Comparison of ENCODE assay signal across 2 cellular contexts in the genomic region with DNA sequence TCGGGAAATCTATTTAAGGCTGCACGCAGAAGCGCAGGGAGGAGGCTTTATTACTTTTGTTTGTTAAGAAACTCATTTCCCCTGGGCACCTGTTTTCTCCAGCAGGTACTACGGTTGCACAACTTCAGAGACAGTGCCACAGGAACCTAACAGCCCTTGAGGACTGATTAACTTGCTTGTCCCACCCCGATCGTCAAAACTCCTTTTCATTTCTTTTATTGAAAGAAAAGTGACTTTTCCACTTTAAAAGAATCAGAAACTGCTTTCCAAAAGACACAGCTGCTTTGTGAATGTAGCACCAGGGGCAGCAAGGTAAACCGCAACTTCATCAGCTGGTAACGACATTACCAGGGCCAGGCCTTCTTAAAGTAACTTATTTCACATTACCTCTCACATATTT.
TF ChIP-seq lines count a peak whose summit lies in the region.

No MANE protein-coding gene starts in this region.

TF ChIP-seq in SK-N-SH, 30 proteins besides CTCF, POLR2A, EP300 and RAD21 (continued from another document):
- TF ChIP-seq FOXM1 (IDR thresholded peaks at IDR 0.05; ENCODE audit: low read depth) (no peak), NRF1 (IDR thresholded peaks at IDR 0.05; ENCODE audit: low read depth, low read length) (no peak), FOXJ3 (CRISPR knock-in tag; IDR thresholded peaks at IDR 0.05) (no peak), YY1 (IDR thresholded peaks at IDR 0.05; ENCODE audit: low read depth) (no peak), EZH2phosphoT487 (IDR thresholded peaks at IDR 0.05; ENCODE audit: borderline replicate concordance, low read depth) (no peak)
- TF ChIP-seq, protein P1, sequence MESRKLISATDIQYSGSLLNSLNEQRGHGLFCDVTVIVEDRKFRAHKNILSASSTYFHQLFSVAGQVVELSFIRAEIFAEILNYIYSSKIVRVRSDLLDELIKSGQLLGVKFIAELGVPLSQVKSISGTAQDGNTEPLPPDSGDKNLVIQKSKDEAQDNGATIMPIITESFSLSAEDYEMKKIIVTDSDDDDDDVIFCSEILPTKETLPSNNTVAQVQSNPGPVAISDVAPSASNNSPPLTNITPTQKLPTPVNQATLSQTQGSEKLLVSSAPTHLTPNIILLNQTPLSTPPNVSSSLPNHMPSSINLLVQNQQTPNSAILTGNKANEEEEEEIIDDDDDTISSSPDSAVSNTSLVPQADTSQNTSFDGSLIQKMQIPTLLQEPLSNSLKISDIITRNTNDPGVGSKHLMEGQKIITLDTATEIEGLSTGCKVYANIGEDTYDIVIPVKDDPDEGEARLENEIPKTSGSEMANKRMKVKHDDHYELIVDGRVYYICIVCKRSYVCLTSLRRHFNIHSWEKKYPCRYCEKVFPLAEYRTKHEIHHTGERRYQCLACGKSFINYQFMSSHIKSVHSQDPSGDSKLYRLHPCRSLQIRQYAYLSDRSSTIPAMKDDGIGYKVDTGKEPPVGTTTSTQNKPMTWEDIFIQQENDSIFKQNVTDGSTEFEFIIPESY (IDR thresholded peaks at IDR 0.05; ENCODE audit: borderline replicate concordance, low read depth) = no peak

TF ChIP-seq in SK-N-SH treated with all-trans-retinoic acid at 6 μM for 48 hours, 23 proteins besides CTCF, POLR2A, EP300 and RAD21 (continued from another document):
- TF ChIP-seq, protein P2, sequence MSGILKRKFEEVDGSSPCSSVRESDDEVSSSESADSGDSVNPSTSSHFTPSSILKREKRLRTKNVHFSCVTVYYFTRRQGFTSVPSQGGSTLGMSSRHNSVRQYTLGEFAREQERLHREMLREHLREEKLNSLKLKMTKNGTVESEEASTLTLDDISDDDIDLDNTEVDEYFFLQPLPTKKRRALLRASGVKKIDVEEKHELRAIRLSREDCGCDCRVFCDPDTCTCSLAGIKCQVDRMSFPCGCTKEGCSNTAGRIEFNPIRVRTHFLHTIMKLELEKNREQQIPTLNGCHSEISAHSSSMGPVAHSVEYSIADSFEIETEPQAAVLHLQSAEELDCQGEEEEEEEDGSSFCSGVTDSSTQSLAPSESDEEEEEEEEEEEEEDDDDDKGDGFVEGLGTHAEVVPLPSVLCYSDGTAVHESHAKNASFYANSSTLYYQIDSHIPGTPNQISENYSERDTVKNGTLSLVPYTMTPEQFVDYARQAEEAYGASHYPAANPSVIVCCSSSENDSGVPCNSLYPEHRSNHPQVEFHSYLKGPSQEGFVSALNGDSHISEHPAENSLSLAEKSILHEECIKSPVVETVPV (CRISPR knock-in tag; IDR thresholded peaks at IDR 0.05) = no peak
- TF ChIP-seq ARNTL (CRISPR knock-in tag; IDR thresholded peaks at IDR 0.05; ENCODE audit: borderline replicate concordance, low read depth) (no peak), ZNF8 (CRISPR knock-in tag; IDR thresholded peaks at IDR 0.05) (no peak), PPARA (CRISPR knock-in tag; IDR thresholded peaks at IDR 0.05; ENCODE audit: borderline replicate concordance) (no peak), CSDC2 (CRISPR knock-in tag; IDR thresholded peaks at IDR 0.05) (no peak), ZNF70 (CRISPR knock-in tag; IDR thresholded peaks at IDR 0.05) (no peak), ZC3H10 (CRISPR knock-in tag; IDR thresholded peaks at IDR 0.05) (no peak), ZFP30 (CRISPR knock-in tag; IDR thresholded peaks at IDR 0.05) (no peak), SNAI2 (CRISPR knock-in tag; IDR thresholded peaks at IDR 0.05) (no peak), ISL1 (CRISPR knock-in tag; IDR thresholded peaks at IDR 0.05) (no peak), ZNF565 (CRISPR knock-in tag; conservative IDR thresholded peaks at IDR 0.05; ENCODE audit: low read depth) (no peak), GLIS3 (CRISPR knock-in tag; IDR thresholded peaks at IDR 0.05) (no peak), ZFP3 (CRISPR knock-in tag; IDR thresholded peaks at IDR 0.05) (no peak)
- TF ChIP-seq, protein P3, sequence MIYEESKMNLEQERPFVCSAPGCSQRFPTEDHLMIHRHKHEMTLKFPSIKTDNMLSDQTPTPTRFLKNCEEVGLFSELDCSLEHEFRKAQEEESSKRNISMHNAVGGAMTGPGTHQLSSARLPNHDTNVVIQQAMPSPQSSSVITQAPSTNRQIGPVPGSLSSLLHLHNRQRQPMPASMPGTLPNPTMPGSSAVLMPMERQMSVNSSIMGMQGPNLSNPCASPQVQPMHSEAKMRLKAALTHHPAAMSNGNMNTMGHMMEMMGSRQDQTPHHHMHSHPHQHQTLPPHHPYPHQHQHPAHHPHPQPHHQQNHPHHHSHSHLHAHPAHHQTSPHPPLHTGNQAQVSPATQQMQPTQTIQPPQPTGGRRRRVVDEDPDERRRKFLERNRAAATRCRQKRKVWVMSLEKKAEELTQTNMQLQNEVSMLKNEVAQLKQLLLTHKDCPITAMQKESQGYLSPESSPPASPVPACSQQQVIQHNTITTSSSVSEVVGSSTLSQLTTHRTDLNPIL (CRISPR knock-in tag; IDR thresholded peaks at IDR 0.05; ENCODE audit: low read depth) = no peak
- TF ChIP-seq, protein P4, sequence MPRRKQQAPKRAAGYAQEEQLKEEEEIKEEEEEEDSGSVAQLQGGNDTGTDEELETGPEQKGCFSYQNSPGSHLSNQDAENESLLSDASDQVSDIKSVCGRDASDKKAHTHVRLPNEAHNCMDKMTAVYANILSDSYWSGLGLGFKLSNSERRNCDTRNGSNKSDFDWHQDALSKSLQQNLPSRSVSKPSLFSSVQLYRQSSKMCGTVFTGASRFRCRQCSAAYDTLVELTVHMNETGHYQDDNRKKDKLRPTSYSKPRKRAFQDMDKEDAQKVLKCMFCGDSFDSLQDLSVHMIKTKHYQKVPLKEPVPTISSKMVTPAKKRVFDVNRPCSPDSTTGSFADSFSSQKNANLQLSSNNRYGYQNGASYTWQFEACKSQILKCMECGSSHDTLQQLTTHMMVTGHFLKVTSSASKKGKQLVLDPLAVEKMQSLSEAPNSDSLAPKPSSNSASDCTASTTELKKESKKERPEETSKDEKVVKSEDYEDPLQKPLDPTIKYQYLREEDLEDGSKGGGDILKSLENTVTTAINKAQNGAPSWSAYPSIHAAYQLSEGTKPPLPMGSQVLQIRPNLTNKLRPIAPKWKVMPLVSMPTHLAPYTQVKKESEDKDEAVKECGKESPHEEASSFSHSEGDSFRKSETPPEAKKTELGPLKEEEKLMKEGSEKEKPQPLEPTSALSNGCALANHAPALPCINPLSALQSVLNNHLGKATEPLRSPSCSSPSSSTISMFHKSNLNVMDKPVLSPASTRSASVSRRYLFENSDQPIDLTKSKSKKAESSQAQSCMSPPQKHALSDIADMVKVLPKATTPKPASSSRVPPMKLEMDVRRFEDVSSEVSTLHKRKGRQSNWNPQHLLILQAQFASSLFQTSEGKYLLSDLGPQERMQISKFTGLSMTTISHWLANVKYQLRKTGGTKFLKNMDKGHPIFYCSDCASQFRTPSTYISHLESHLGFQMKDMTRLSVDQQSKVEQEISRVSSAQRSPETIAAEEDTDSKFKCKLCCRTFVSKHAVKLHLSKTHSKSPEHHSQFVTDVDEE (CRISPR knock-in tag; IDR thresholded peaks at IDR 0.05) = no peak
